In genomic region chr6:17656092-17656491, GRCh38 we compare ENCODE assay signal across 13 cellular contexts. TPM values are rescaled to one million over a fixed set of nuclear protein-coding genes. Genes with fewer than 3 reads are reported as not detected.
DNase-seq lines count a peak whose midpoint lies in the region; ATAC-seq and TF ChIP-seq lines count a peak whose summit lies in the region.
"Had no signal": no experiment of that assay in that cellular context is flagged by ENCODE, and none has a peak within 500 bp of the region (broad histone marks: within the 10 kb centered on the region; RNA-seq: fewer than 3 reads in every experiment).

No MANE protein-coding gene starts in this region.

- TF ChIP-seq POLR2A in erythroblast (IDR thresholded peaks at IDR 0.05; ENCODE audit: low read length), result no peak

- DNase-seq in NCI-H2227 (lab: John Stamatoyannopoulos, UW; ENCODE audit: unreplicated experiment) (peak; percentile 5), NCI-H2227 treated with DMSO at 0.1 percent for 48 hours (lab: John Stamatoyannopoulos, UW) (no peak), Caki2 (ENCODE audit: low read depth) (peak; percentile 40), NCI-H2029 treated with DMSO at 0.1 percent for 48 hours (lab: John Stamatoyannopoulos, UW) (peak; percentile 43), erythroblast (lab: John Stamatoyannopoulos, UW) (peak; percentile 82 to 88), mucosa of gallbladder (ENCODE audit: low spot score) (no peak), DMS114 treated with DMSO at 0.1 percent for 48 hours (lab: John Stamatoyannopoulos, UW; ENCODE audit: unreplicated experiment) (no peak)
- DNase-seq: DMS79, endodermal cell, NCI-H1048, NCI-H526, thyroid gland had no signal

- in situ Hi-C loops in Caki2 (cut with HindIII; ENCODE audit: low pct_unique_long_range_greater_than_20kb, low sequenced_read_pairs), result no loop called here

- no peak for ATAC-seq in GM18520 (IDR thresholded peaks at IDR 0.05; ENCODE audit: unreplicated experiment)

RNA-seq across cellular contexts. Expression of gene NUP153, which starts 50.6 kb away (rescaled TPM):
- 30.4 and 30.5 TPM in 2 replicates for total RNA-seq in Caki2 (2014; rRNA removed; shearing (Covaris generic); ENCODE audit: low replicate concordance)
- 28.5 TPM for total RNA-seq in mucosa of gallbladder

RNA-seq across cellular contexts. Expression of gene FAM8A1, which starts 56.0 kb away (rescaled TPM):
- total RNA-seq in Caki2 (2014; rRNA removed; shearing (Covaris generic); ENCODE audit: low replicate concordance), result 1.0 and 4.8 TPM in 2 replicates
- total RNA-seq in mucosa of gallbladder, result 34.3 TPM

Comparison
In these comparisons a context has a peak if more than half of its experiments do, and no peak if none do; other contexts are left out.
1. DNase-seq: peak in NCI-H2227 (single experiment), Caki2 (single experiment), NCI-H2029 treated with DMSO at 0.1 percent for 48 hours (single experiment) and erythroblast (2 of 2); none in NCI-H2227 treated with DMSO at 0.1 percent for 48 hours (single experiment), mucosa of gallbladder (single experiment) and DMS114 treated with DMSO at 0.1 percent for 48 hours (single experiment).